In the genomic region with DNA sequence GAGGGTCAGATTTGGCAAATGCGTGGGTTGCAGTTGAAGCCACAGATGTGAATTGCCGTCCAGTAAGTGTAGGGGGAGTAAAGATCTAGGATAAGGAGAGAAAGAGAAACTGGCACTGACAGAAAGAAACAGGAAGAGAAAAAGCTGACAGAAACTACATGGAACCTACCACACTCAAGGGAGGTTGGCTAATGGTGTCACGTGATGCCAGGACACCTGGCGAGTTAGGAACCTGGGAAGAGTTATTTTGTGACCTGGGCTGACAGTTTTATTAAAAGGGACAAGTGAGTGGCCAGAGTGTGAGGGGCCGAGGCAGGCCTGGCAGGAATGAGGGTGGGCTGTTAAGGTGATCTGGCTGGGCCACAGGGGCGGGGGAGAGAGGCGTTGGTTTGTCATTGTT, we compare ENCODE assay signal across 24 cellular contexts.
DNase-seq lines count a peak whose midpoint lies in the region; ATAC-seq, FAIRE-seq and TF ChIP-seq lines count a peak whose summit lies in the region.
"Had no signal": no experiment of that assay in that cellular context is flagged by ENCODE, and none has a peak within 500 bp of the region (broad histone marks: within the 10 kb centered on the region; RNA-seq: fewer than 3 reads in every experiment).

No MANE protein-coding gene starts in this region.

- TF ChIP-seq CTCF in HepG2 (CRISPR knock-in tag; IDR thresholded peaks at IDR 0.05) (no peak), chondrocyte (IDR thresholded peaks at IDR 0.05) (no peak)

- peaks cover 8% of the 10 kb centered on the region for H3K27me3 Mint-ChIP-seq in chondrocyte (ENCODE audit: low read depth)
- H3K27me3 Mint-ChIP-seq: CD4-positive, alpha-beta T cell; dendritic cell treated with granulocyte-macrophage colony-stimulating factor and Interleukin-4, amounts not matched to agents 40 ng/mL and 50 ng/mL, for 4 days had no signal

- CTCF ChIA-PET in HepG2 (lab: Yijun Ruan, JAX; ENCODE audit: low intra/inter-chr PET ratio, low total read pairs), result no interaction called here

- no peak for TF ChIP-seq EP300 in HepG2 (IDR thresholded peaks at IDR 0.05; ENCODE audit: low read depth in 2 of 2, low read length in 2 of 2)
- no peak for TF ChIP-seq EP300 in HepG2 (CRISPR knock-in tag; IDR thresholded peaks at IDR 0.05; ENCODE audit: borderline replicate concordance)

- H2AFZ ChIP-seq in HepG2 (ENCODE audit: low read length), result no peak overlapping the region

- H3K36me3 Mint-ChIP-seq in chondrocyte (ENCODE audit: low read depth), result no peaks in the 10 kb centered on the region

- H3K27me3 ChIP-seq in BLaER1 treated with 17β-estradiol and CSF1 and Interleukin-3, amounts not matched to agents 10 nM and 100 nM, result no peaks in the 10 kb centered on the region
- peaks cover 0 to 76% of the 10 kb centered on the region in 2 experiments; a peak in 4 of 5 replicates for H3K27me3 ChIP-seq in HepG2 (ENCODE audit: control insufficient read depth in 1 of 2, insufficient read depth in 2 of 2, low read length in 2 of 2)
- H3K27me3 ChIP-seq: breast epithelium, MG63 had no signal

- BruUV-seq in HepG2 (replicated peaks; lab: Mats Ljungman, UMichigan), result no TSS peak

- no peaks in the 10 kb centered on the region for H3K9me3 Mint-ChIP-seq in chondrocyte (ENCODE audit: low read depth)
- H3K9me3 Mint-ChIP-seq: CD4-positive, alpha-beta T cell; T-helper 2 cell treated with Interferon-gamma antibody and Interleukin-4, amounts not matched to agents 5 μg/mL and 100 μg/mL, for 36 hours had no signal

- DNase-seq in HepG2 (ENCODE audit: low spot score) (no peak), chondrocyte (ENCODE audit: low spot score) (no peak)
- no peak for DNase-seq in activated CD8-positive, alpha-beta memory T cell treated with anti-CD3 and anti-CD28 coated beads for 24 hours
- DNase-seq: activated CD4-positive, alpha-beta T cell treated with anti-CD3 and anti-CD28 coated beads, Interleukin-2, amount 50 U/mL, for 48 hours; activated gamma-delta T cell treated with Interleukin-2 at 50 U/mL for 16 hours; CD4-positive, alpha-beta T cell; H7; left ventricle myocardium superior; MG63; NCI-H1694; NCI-H82; stimulated activated CD4-positive, alpha-beta T cell treated with anti-CD3 and anti-CD28 coated beads, Interleukin-2, amount 100 ng/mL, for 24 hours; stimulated activated naive CD8-positive, alpha-beta T cell treated with anti-CD3 and anti-CD28 coated beads, Interleukin-15, Interleukin-2, amounts not matched to agents 100 U/mL and 50 U/mL, for 24 hours had no signal

- in situ Hi-C loops in HepG2 (cut with HindIII; ENCODE audit: extremely low pct_ligation_motif_present, low pct_unique_long_range_greater_than_20kb), result no loop called here

- no peak overlapping the region for H3K27ac ChIP-seq in BLaER1 treated with 17β-estradiol and CSF1 and Interleukin-3, amounts not matched to agents 10 nM and 100 nM
- H3K27ac ChIP-seq in HepG2 (ENCODE audit: extremely low read length, insufficient read depth, low read length), result no peak overlapping the region
- H3K27ac ChIP-seq: breast epithelium, prostate gland, tibial artery had no signal

- H3K4me2 ChIP-seq in BLaER1 treated with 17β-estradiol and CSF1 and Interleukin-3, amounts not matched to agents 10 nM and 100 nM, result peak overlapping the region in 7 of 11 experiments; percentile 0 to 35 (median 23); a peak in 8 of 22 replicates
- no peak overlapping the region for H3K4me2 ChIP-seq in HepG2 (ENCODE audit: low read depth, low read length)

- TF ChIP-seq RAD21 in HepG2 (CRISPR knock-in tag; IDR thresholded peaks at IDR 0.05), result no peak

- peaks cover 5 to 13% (median 8%) of the 10 kb centered on the region in 11 experiments; a peak in 16 of 22 replicates for H3K9me3 ChIP-seq in BLaER1 treated with 17β-estradiol and CSF1 and Interleukin-3, amounts not matched to agents 10 nM and 100 nM (replicated peaks in 1 of 11)
- no peaks in the 10 kb centered on the region for H3K9me3 ChIP-seq in HepG2 (ENCODE audit: low read length)
- H3K9me3 ChIP-seq: breast epithelium, MG63, prostate gland, tibial artery had no signal

- no peak overlapping the region for H3K27ac Mint-ChIP-seq in chondrocyte (ENCODE audit: unreplicated experiment)
- H3K27ac Mint-ChIP-seq: CD4-positive, alpha-beta T cell; dendritic cell treated with granulocyte-macrophage colony-stimulating factor and Interleukin-4, amounts not matched to agents 40 ng/mL and 50 ng/mL, for 4 days; T-helper 2 cell treated with Interferon-gamma antibody and Interleukin-4, amounts not matched to agents 5 μg/mL and 100 μg/mL, for 36 hours had no signal

- H3K79me2 ChIP-seq in HepG2 (ENCODE audit: insufficient read depth, low read length), result no peaks in the 10 kb centered on the region

- H3K4me3 Mint-ChIP-seq in chondrocyte (ENCODE audit: unreplicated experiment), result no peak overlapping the region
- H3K4me3 Mint-ChIP-seq: CD4-positive, alpha-beta T cell; dendritic cell treated with granulocyte-macrophage colony-stimulating factor and Interleukin-4, amounts not matched to agents 40 ng/mL and 50 ng/mL, for 4 days; T-helper 2 cell treated with Interferon-gamma antibody and Interleukin-4, amounts not matched to agents 5 μg/mL and 100 μg/mL, for 36 hours had no signal

- peak; percentile 78 for ATAC-seq in GM19351 (IDR thresholded peaks at IDR 0.05; ENCODE audit: unreplicated experiment)
- peak; percentile 50 for ATAC-seq in HG03469 (IDR thresholded peaks at IDR 0.05; ENCODE audit: unreplicated experiment)
- no peak for ATAC-seq in HepG2
- no peak for ATAC-seq in HG02763 (IDR thresholded peaks at IDR 0.05; ENCODE audit: unreplicated experiment)
- no peak for ATAC-seq in GM19455 (IDR thresholded peaks at IDR 0.05; ENCODE audit: unreplicated experiment)
- ATAC-seq: left ventricle myocardium superior; Panc1; stimulated activated naive CD8-positive, alpha-beta T cell treated with anti-CD3 and anti-CD28 coated beads, Interleukin-15, Interleukin-2, amounts not matched to agents 100 U/mL and 50 U/mL, for 24 hours had no signal

- H3K4me3 ChIP-seq in BLaER1 treated with 17β-estradiol and CSF1 and Interleukin-3, amounts not matched to agents 10 nM and 100 nM, result no peak overlapping the region
- H3K4me3 ChIP-seq in HepG2 (replicated peaks in 1 of 3; ENCODE audit: insufficient read depth in 1 of 3, low read depth in 2 of 3, low read length in 3 of 3), result no peak overlapping the region
- H3K4me3 ChIP-seq: breast epithelium, MG63, prostate gland, tibial artery had no signal

- POLR2A ChIA-PET in HepG2 (lab: Yijun Ruan, JAX), result no interaction called here

- no peak for FAIRE-seq in HepG2 (lab: Jason Lieb, UNC)

- peaks cover 0 to 64% (median 28%) of the 10 kb centered on the region in 10 experiments; a peak in 13 of 20 replicates for H3K4me1 ChIP-seq in BLaER1 treated with 17β-estradiol and CSF1 and Interleukin-3, amounts not matched to agents 10 nM and 100 nM
- H3K4me1 ChIP-seq in HepG2 (ENCODE audit: insufficient read depth, low read length), result no peaks in the 10 kb centered on the region
- H3K4me1 ChIP-seq: breast epithelium, prostate gland, tibial artery had no signal

- no peak for TF ChIP-seq POLR2A in HepG2 (IDR thresholded peaks at IDR 0.05; ENCODE audit: insufficient read depth in 1 of 2, low read depth in 2 of 2, low read length in 2 of 2)

- H3K4me1 Mint-ChIP-seq in chondrocyte (ENCODE audit: low read depth), result no peaks in the 10 kb centered on the region

- H3K9ac ChIP-seq in BLaER1 treated with 17β-estradiol and CSF1 and Interleukin-3, amounts not matched to agents 10 nM and 100 nM, result no peak overlapping the region
- H3K9ac ChIP-seq in HepG2 (ENCODE audit: insufficient read depth, low read depth, low read length), result no peak overlapping the region

- 1% methylated on average over 7 of the region's 7 CpGs for WGBS in HepG2 (ENCODE audit: low lambda C conversion rate)

- intact Hi-C loops in HepG2 (cut with micrococcal nuclease; ENCODE audit: unreplicated experiment), result no loop called here

- no peaks in the 10 kb centered on the region for H3K36me3 ChIP-seq in BLaER1 treated with 17β-estradiol and CSF1 and Interleukin-3, amounts not matched to agents 10 nM and 100 nM
- H3K36me3 ChIP-seq in HepG2 (replicated peaks in 1 of 2; ENCODE audit: control insufficient read depth in 1 of 2, insufficient read depth in 2 of 2, low read length in 2 of 2), result no peaks in the 10 kb centered on the region
- H3K36me3 ChIP-seq: breast epithelium, MG63, prostate gland, tibial artery had no signal

- peaks cover 0 to 4% (median 0%) of the 10 kb centered on the region in 11 experiments; a peak in 1 of 22 replicates for H4K20me1 ChIP-seq in BLaER1 treated with 17β-estradiol and CSF1 and Interleukin-3, amounts not matched to agents 10 nM and 100 nM
- H4K20me1 ChIP-seq in HepG2 (ENCODE audit: insufficient read depth, low read length), result no peaks in the 10 kb centered on the region

TF ChIP-seq in HepG2, 621 proteins besides CTCF, POLR2A, EP300 and RAD21:
- TF ChIP-seq ETV5 (CRISPR knock-in tag; IDR thresholded peaks at IDR 0.05; ENCODE audit: borderline replicate concordance), result no peak
- TF ChIP-seq, protein P1, sequence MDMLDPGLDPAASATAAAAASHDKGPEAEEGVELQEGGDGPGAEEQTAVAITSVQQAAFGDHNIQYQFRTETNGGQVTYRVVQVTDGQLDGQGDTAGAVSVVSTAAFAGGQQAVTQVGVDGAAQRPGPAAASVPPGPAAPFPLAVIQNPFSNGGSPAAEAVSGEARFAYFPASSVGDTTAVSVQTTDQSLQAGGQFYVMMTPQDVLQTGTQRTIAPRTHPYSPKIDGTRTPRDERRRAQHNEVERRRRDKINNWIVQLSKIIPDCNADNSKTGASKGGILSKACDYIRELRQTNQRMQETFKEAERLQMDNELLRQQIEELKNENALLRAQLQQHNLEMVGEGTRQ (IDR thresholded peaks at IDR 0.05; ENCODE audit: low read depth, low read length), result 0 out of 2 replicates have a peak, but pooled peaks have one; percentile 12
- TF ChIP-seq, protein P1 (CRISPR knock-in tag; IDR thresholded peaks at IDR 0.05; ENCODE audit: borderline replicate concordance), result no peak
- TF ChIP-seq RAD51 (IDR thresholded peaks at IDR 0.05; ENCODE audit: borderline replicate concordance), result peak; percentile 84; the same call in 1 of the 2 replicates
- no peak for TF ChIP-seq RFXANK (CRISPR knock-in tag; IDR thresholded peaks at IDR 0.05)

Comparison
In these comparisons a context has a peak if more than half of its experiments do, and no peak if none do; other contexts are left out.
1. ATAC-seq: peak in GM19351 (single experiment) and HG03469 (single experiment); none in HepG2 (single experiment), HG02763 (single experiment) and GM19455 (single experiment).